Comparison of ENCODE assay signal across 13 cellular contexts in genomic region chr11:6431861-6432260, GRCh38. TPM values are rescaled to one million over a fixed set of nuclear protein-coding genes. Genes with fewer than 3 reads are reported as not detected.
A peak's percentile ranks its signal among the peaks of the same experiment; 100 is the strongest.
DNase-seq lines count a peak whose midpoint lies in the region; TF ChIP-seq lines count a peak whose summit lies in the region.
"Had no signal": no experiment of that assay in that cellular context is flagged by ENCODE, and none has a peak within 500 bp of the region (broad histone marks: within the 10 kb centered on the region; RNA-seq: fewer than 3 reads in every experiment).

No MANE protein-coding gene starts in this region.

- POLR2A ChIA-PET in CD4-positive, alpha-beta memory T cell (lab: Charles Lee; ENCODE audit: partially characterized antibody), result no interaction called here

- DNase-seq in GM03348 (ENCODE audit: low spot score) (peak; percentile 84), NCI-H460 (ENCODE audit: extremely low read depth, low read depth) (peak; percentile 12), epithelial cell of esophagus (ENCODE audit: low read depth) (peak; percentile 70), trophoblast cell (peak; percentile 93 to 96), NCI-H1417 treated with DMSO at 0.1 percent for 48 hours (lab: John Stamatoyannopoulos, UW) (no peak), endothelial cell (ENCODE audit: low spot score) (no peak), mesothelial cell of epicardium (ENCODE audit: low spot score in 2 of 2, unreplicated experiment in 2 of 2) (no peak)
- DNase-seq in CD4-positive, alpha-beta memory T cell, result no peak
- DNase-seq: Calu3, MM.1S, stomach, T-helper 9 cell had no signal

- no peak for TF ChIP-seq CTCF in epithelial cell of esophagus (IDR thresholded peaks at IDR 0.05; ENCODE audit: insufficient read depth, low read depth, low read length, missing control alignments)
- TF ChIP-seq CTCF in endothelial cell (IDR thresholded peaks at IDR 0.05; ENCODE audit: unreplicated experiment), result no peak
- TF ChIP-seq CTCF in mesothelial cell of epicardium (IDR thresholded peaks at IDR 0.05; ENCODE audit: unreplicated experiment), result no peak

- H3K4me1 Mint-ChIP-seq in endothelial cell (ENCODE audit: unreplicated experiment) (no peaks in the 10 kb centered on the region), mesothelial cell of epicardium (peaks cover 5% of the 10 kb centered on the region)
- no peaks in the 10 kb centered on the region for H3K4me1 Mint-ChIP-seq in CD4-positive, alpha-beta memory T cell

- no peak overlapping the region for H3K27ac ChIP-seq in trophoblast cell (ENCODE audit: low read depth, low read length)
- no peak overlapping the region for H3K27ac ChIP-seq in CD4-positive, alpha-beta memory T cell (ENCODE audit: low read depth, low read length)
- H3K27ac ChIP-seq: stomach had no signal

- H2AFZ ChIP-seq in trophoblast cell (ENCODE audit: insufficient read depth, low read length, poor library complexity), result no peak overlapping the region

- H4K8ac ChIP-seq in trophoblast cell (ENCODE audit: low read depth, low read length), result no peak overlapping the region

- no peaks in the 10 kb centered on the region for H3K27me3 ChIP-seq in trophoblast cell (ENCODE audit: insufficient read depth, low read length)
- H3K27me3 ChIP-seq in CD4-positive, alpha-beta memory T cell (ENCODE audit: insufficient read depth, low read length), result no peaks in the 10 kb centered on the region
- H3K27me3 ChIP-seq: stomach had no signal

- H4K91ac ChIP-seq in trophoblast cell (ENCODE audit: low read depth, low read length), result no peak overlapping the region

- CTCF ChIA-PET in CD4-positive, alpha-beta memory T cell (lab: Charles Lee; ENCODE audit: partially characterized antibody), result interaction anchor here (1.1 to 8.7 kb wide), 4 partner anchors 10 to 69 kb away, joined by 3 to 105 read pairs (median 18); partner anchors contain the start of gene HPX

- H2BK12ac ChIP-seq in trophoblast cell (ENCODE audit: low read length), result no peak overlapping the region

- H3K4me3 Mint-ChIP-seq in endothelial cell (ENCODE audit: unreplicated experiment) (no peak overlapping the region), mesothelial cell of epicardium (no peak overlapping the region)
- H3K4me3 Mint-ChIP-seq in CD4-positive, alpha-beta memory T cell, result no peak overlapping the region
- H3K4me3 Mint-ChIP-seq: activated naive CD8-positive, alpha-beta T cell had no signal

- no peak overlapping the region for H4K12ac ChIP-seq in trophoblast cell (ENCODE audit: low read depth, low read length)

- H2AK5ac ChIP-seq in trophoblast cell (ENCODE audit: low read length), result no peak overlapping the region

- H3K36me3 Mint-ChIP-seq in endothelial cell (ENCODE audit: low read depth, unreplicated experiment) (no peaks in the 10 kb centered on the region), mesothelial cell of epicardium (no peaks in the 10 kb centered on the region)
- no peaks in the 10 kb centered on the region for H3K36me3 Mint-ChIP-seq in CD4-positive, alpha-beta memory T cell
- H3K36me3 Mint-ChIP-seq: activated naive CD8-positive, alpha-beta T cell had no signal

- no peak overlapping the region for H3K4ac ChIP-seq in trophoblast cell (ENCODE audit: low read depth, low read length)

- no peaks in the 10 kb centered on the region for H3K9me3 ChIP-seq in trophoblast cell (ENCODE audit: insufficient read depth, low read depth, low read length)
- H3K9me3 ChIP-seq in CD4-positive, alpha-beta memory T cell (ENCODE audit: control insufficient read depth in 1 of 2, low read length in 2 of 2), result no peaks in the 10 kb centered on the region
- H3K9me3 ChIP-seq: stomach had no signal

- WGBS in trophoblast cell (ENCODE audit: extremely low coverage, insufficient coverage, insufficient read length), result no CpG with 5 or more reads among the region's 3 CpGs

- H3K79me2 ChIP-seq in trophoblast cell (ENCODE audit: control insufficient read depth, insufficient read depth, low read length, poor library complexity), result no peaks in the 10 kb centered on the region

- H3K23ac ChIP-seq in trophoblast cell (ENCODE audit: low read length), result no peak overlapping the region

- H3K36me3 ChIP-seq in trophoblast cell (ENCODE audit: control insufficient read depth in 1 of 2, insufficient read depth in 2 of 2, low read length in 2 of 2), result no peaks in the 10 kb centered on the region
- no peaks in the 10 kb centered on the region for H3K36me3 ChIP-seq in CD4-positive, alpha-beta memory T cell (ENCODE audit: insufficient read depth, low read length)
- H3K36me3 ChIP-seq: stomach had no signal

- peaks cover 10 to 11% of the 10 kb centered on the region in 2 experiments for H3K4me1 ChIP-seq in trophoblast cell (ENCODE audit: control insufficient read depth in 1 of 2, insufficient read depth in 2 of 2, low read length in 2 of 2)
- peaks cover under 1% of the 10 kb centered on the region for H3K4me1 ChIP-seq in CD4-positive, alpha-beta memory T cell (ENCODE audit: insufficient read depth, low read length)

- intact Hi-C loops in CD4-positive, alpha-beta memory T cell (cut with micrococcal nuclease), result no loop called here

- H3K9me3 Mint-ChIP-seq in endothelial cell (ENCODE audit: unreplicated experiment) (no peaks in the 10 kb centered on the region), mesothelial cell of epicardium (no peaks in the 10 kb centered on the region)
- H3K9me3 Mint-ChIP-seq in CD4-positive, alpha-beta memory T cell, result no peaks in the 10 kb centered on the region

- no peak overlapping the region for H2BK5ac ChIP-seq in trophoblast cell (ENCODE audit: low read depth, low read length, poor library complexity)

- peaks cover 3% of the 10 kb centered on the region for H3K79me1 ChIP-seq in trophoblast cell (ENCODE audit: low read length)

- no peak overlapping the region for H2BK120ac ChIP-seq in trophoblast cell (ENCODE audit: insufficient read depth, low read length, poor library complexity)

- H3K27me3 Mint-ChIP-seq in endothelial cell (ENCODE audit: unreplicated experiment) (no peaks in the 10 kb centered on the region), mesothelial cell of epicardium (ENCODE audit: low read depth) (no peaks in the 10 kb centered on the region)
- H3K27me3 Mint-ChIP-seq in CD4-positive, alpha-beta memory T cell, result no peaks in the 10 kb centered on the region
- H3K27me3 Mint-ChIP-seq: activated naive CD8-positive, alpha-beta T cell had no signal

- no peak overlapping the region for H3K27ac Mint-ChIP-seq in endothelial cell (ENCODE audit: unreplicated experiment)
- no peak overlapping the region for H3K27ac Mint-ChIP-seq in mesothelial cell of epicardium
- no peak overlapping the region for H3K27ac Mint-ChIP-seq in CD4-positive, alpha-beta memory T cell
- H3K27ac Mint-ChIP-seq: activated naive CD8-positive, alpha-beta T cell had no signal

- H3K4me2 ChIP-seq in trophoblast cell (ENCODE audit: low read length), result no peak overlapping the region

- H3K4me3 ChIP-seq in epithelial cell of esophagus (ENCODE audit: low read length) (no peak overlapping the region), trophoblast cell (ENCODE audit: low read depth, low read length) (no peak overlapping the region)
- H3K4me3 ChIP-seq in CD4-positive, alpha-beta memory T cell (ENCODE audit: low read length in 2 of 2), result no peak overlapping the region
- H3K4me3 ChIP-seq: stomach had no signal

- H3K14ac ChIP-seq in trophoblast cell (ENCODE audit: low read length), result no peak overlapping the region

- H3K18ac ChIP-seq in trophoblast cell (ENCODE audit: low read length), result no peak overlapping the region

- H3K9ac ChIP-seq in trophoblast cell (ENCODE audit: low read length), result no peak overlapping the region

RNA-seq across cellular contexts. Expression of gene HPX, which starts 8.9 kb away (rescaled TPM):
- not detected in 2 replicates for total RNA-seq in NCI-H460 (2014; rRNA removed; shearing (Covaris generic))
- 1.4 TPM in 1 of 2 replicates, not detected in the other for polyA plus RNA-seq in NCI-H460 (2014; cell fraction: nucleus; rRNA removed)
- polyA plus RNA-seq in trophoblast cell (2013), result 0.93 and 0.94 TPM in 2 replicates
- 1.4 TPM for total RNA-seq in endothelial cell (ENCODE audit: unreplicated experiment)
- 5.2 to 9.9 TPM (median 9.5 TPM) in 3 replicates for total RNA-seq in mesothelial cell of epicardium
- total RNA-seq in CD4-positive, alpha-beta memory T cell, result 1 to 10 TPM in 1 of 2 experiments, under 1 TPM in 1; 0.83 to 1.3 TPM
- polyA plus RNA-seq in CD4-positive, alpha-beta memory T cell, result not detected

RNA-seq across cellular contexts. Expression of gene APBB1, which starts 13.0 kb away (rescaled TPM):
- 6.9 and 8.5 TPM in 2 replicates for total RNA-seq in NCI-H460 (2014; rRNA removed; shearing (Covaris generic))
- polyA plus RNA-seq in NCI-H460 (2014; cell fraction: nucleus; rRNA removed), result 2.6 and 5.4 TPM in 2 replicates
- 15.4 and 15.6 TPM in 2 replicates for polyA plus RNA-seq in trophoblast cell (2013)
- 43.6 TPM for total RNA-seq in endothelial cell (ENCODE audit: unreplicated experiment)
- total RNA-seq in mesothelial cell of epicardium, result 61.7 to 64.2 TPM (median 62.4 TPM) in 3 replicates
- 10 to 100 TPM; 93.2 to 93.5 TPM for total RNA-seq in CD4-positive, alpha-beta memory T cell
- 100 to 1,000 TPM in 1 of 2 donors, 10 to 100 TPM in 1; 84.7 to 107 TPM for polyA plus RNA-seq in CD4-positive, alpha-beta memory T cell

RNA-seq across cellular contexts. Expression of gene SMPD1, which starts 41.6 kb away (rescaled TPM):
- total RNA-seq in NCI-H460 (2014; rRNA removed; shearing (Covaris generic)), result 6.4 and 7.4 TPM in 2 replicates
- 7.0 and 16.1 TPM in 2 replicates for polyA plus RNA-seq in NCI-H460 (2014; cell fraction: nucleus; rRNA removed)
- 18.0 and 18.1 TPM in 2 replicates for polyA plus RNA-seq in trophoblast cell (2013)
- total RNA-seq in endothelial cell (ENCODE audit: unreplicated experiment), result 24.8 TPM
- 24.9 to 27.2 TPM (median 27.1 TPM) in 3 replicates for total RNA-seq in mesothelial cell of epicardium
- total RNA-seq in CD4-positive, alpha-beta memory T cell, result 10 to 100 TPM; 39.3 to 43.6 TPM
- 10 to 100 TPM in 1 of 2 donors, 1 to 10 TPM in 1; 9.2 to 12.1 TPM for polyA plus RNA-seq in CD4-positive, alpha-beta memory T cell

RNA-seq across cellular contexts. Expression of gene TRIM3, which starts 41.9 kb away (rescaled TPM):
- 3.3 and 5.0 TPM in 2 replicates for total RNA-seq in NCI-H460 (2014; rRNA removed; shearing (Covaris generic))
- polyA plus RNA-seq in NCI-H460 (2014; cell fraction: nucleus; rRNA removed), result 23.1 and 34.3 TPM in 2 replicates
- polyA plus RNA-seq in trophoblast cell (2013), result 8.2 and 8.9 TPM in 2 replicates
- total RNA-seq in endothelial cell (ENCODE audit: unreplicated experiment) (26.0 TPM), mesothelial cell of epicardium (25.9 to 30.3 TPM (median 26.5 TPM) in 3 replicates)
- 10 to 100 TPM; 22.9 to 23.1 TPM for total RNA-seq in CD4-positive, alpha-beta memory T cell
- polyA plus RNA-seq in CD4-positive, alpha-beta memory T cell, result 1 to 10 TPM; 1.2 to 3.5 TPM

RNA-seq across cellular contexts. Expression of gene ARFIP2, which starts 49.3 kb away (rescaled TPM):
- total RNA-seq in NCI-H460 (2014; rRNA removed; shearing (Covaris generic)), result 47.8 and 49.2 TPM in 2 replicates
- 86.2 and 89.5 TPM in 2 replicates for polyA plus RNA-seq in NCI-H460 (2014; cell fraction: nucleus; rRNA removed)
- polyA plus RNA-seq in trophoblast cell (2013), result 51.2 and 54.9 TPM in 2 replicates
- total RNA-seq in endothelial cell (ENCODE audit: unreplicated experiment) (46.7 TPM), mesothelial cell of epicardium (72.2 to 73.1 TPM (median 72.3 TPM) in 3 replicates)
- 10 to 100 TPM; 53.9 to 56.9 TPM for total RNA-seq in CD4-positive, alpha-beta memory T cell
- 10 to 100 TPM; 34.1 to 35.8 TPM for polyA plus RNA-seq in CD4-positive, alpha-beta memory T cell

Comparison
In these comparisons a context has a peak if more than half of its experiments do, and no peak if none do; other contexts are left out.
1. DNase-seq: peak in GM03348 (single experiment), NCI-H460 (single experiment), epithelial cell of esophagus (single experiment) and trophoblast cell (2 of 2); none in NCI-H1417 treated with DMSO at 0.1 percent for 48 hours (single experiment), endothelial cell (single experiment), mesothelial cell of epicardium (0 of 2) and CD4-positive, alpha-beta memory T cell (0 of 5).